ENCODE assay signal across 8 cellular contexts in genomic region chr10:88881335-88881734, GRCh38. TPM values are rescaled to one million over a fixed set of nuclear protein-coding genes. Genes with fewer than 3 reads are reported as not detected.
A peak's percentile ranks its signal among the peaks of the same experiment; 100 is the strongest.
DNase-seq lines count a peak whose midpoint lies in the region; ATAC-seq and TF ChIP-seq lines count a peak whose summit lies in the region.

No MANE protein-coding gene starts in this region.

- POLR2A ChIA-PET in PC-3 (lab: Charles Lee; ENCODE audit: unreplicated experiment) = interaction anchor here (0.7 kb wide), 1 partner anchor 109 kb away, joined by 6 read pairs; no protein-coding TSS in a partner anchor

- peaks cover 3% of the 10 kb centered on the region for H3F3A ChIP-seq in PC-3 (ENCODE audit: low read length, unreplicated experiment)

- peak overlapping the region; percentile 71; the same call in 1 of the 2 replicates for H3K27ac ChIP-seq in PC-3 (ENCODE audit: low read length)

- no peaks in the 10 kb centered on the region for H3K36me3 ChIP-seq in PC-3 (ENCODE audit: low read depth, low read length)

- no peaks in the 10 kb centered on the region for H3K9me3 ChIP-seq in PC-3 (ENCODE audit: low read length)

- no TSS peak for BruUV-seq in PC-3 (replicated peaks; lab: Mats Ljungman, UMichigan)

- H3K27me3 Mint-ChIP-seq in endothelial cell (ENCODE audit: unreplicated experiment) (no peaks in the 10 kb centered on the region), osteocyte (ENCODE audit: unreplicated experiment) (no peaks in the 10 kb centered on the region)

- no peaks in the 10 kb centered on the region for H3K9me2 ChIP-seq in PC-3 (replicated peaks; ENCODE audit: low read length)

- H3K4me1 ChIP-seq in PC-3 (ENCODE audit: insufficient read depth, low read length) = peaks cover 37% of the 10 kb centered on the region

- intact Hi-C loops in PC-3 (cut with micrococcal nuclease) = loop anchor here (5.0 kb wide), 2 partner anchors 44 to 111 kb away; partner anchors contain the start of gene FAS

- H2AFZ ChIP-seq in PC-3 (ENCODE audit: low read length) = peak overlapping the region; percentile 67

- peaks cover 52% of the 10 kb centered on the region for H3K79me2 ChIP-seq in PC-3 (ENCODE audit: low read length)

- H3K4me3 ChIP-seq in PC-3 (ENCODE audit: low read length) = peak overlapping the region; percentile 87

- H3K4me2 ChIP-seq in PC-3 (ENCODE audit: low read length) = peak overlapping the region; percentile 95

- DNase-seq in DMS53 (lab: John Stamatoyannopoulos, UW) = peak; percentile 32
- DNase-seq in PC-3 = no peak
- DNase-seq in endothelial cell (ENCODE audit: low spot score) = no peak
- DNase-seq in osteocyte (ENCODE audit: extremely low spot score, unreplicated experiment) = no peak
- DNase-seq in anterior cingulate cortex (lab: John Stamatoyannopoulos, UW) = no peak
- no peak for DNase-seq in iPS-NIHi7 (ENCODE audit: extremely low spot score)
- DNase-seq in cerebellar nuclear complex (lab: John Stamatoyannopoulos, UW) = no peak

- TF ChIP-seq CTCF in PC-3 (conservative IDR thresholded peaks at IDR 0.05; ENCODE audit: low read depth, low read length) = no peak
- no peak for TF ChIP-seq CTCF in endothelial cell (IDR thresholded peaks at IDR 0.05; ENCODE audit: unreplicated experiment)
- no peak for TF ChIP-seq CTCF in osteocyte (IDR thresholded peaks at IDR 0.05)

- CTCF ChIA-PET in PC-3 (lab: Charles Lee) = no interaction called here

- H3K36me3 Mint-ChIP-seq in endothelial cell (ENCODE audit: low read depth, unreplicated experiment) (no peaks in the 10 kb centered on the region), osteocyte (ENCODE audit: unreplicated experiment) (no peaks in the 10 kb centered on the region)

- ATAC-seq in PC-3 = no peak
- no peak for ATAC-seq in HG02623 (IDR thresholded peaks at IDR 0.05; ENCODE audit: unreplicated experiment)

- no peaks in the 10 kb centered on the region for H3K27me3 ChIP-seq in PC-3 (ENCODE audit: low read length)

- H3K4me3 Mint-ChIP-seq in endothelial cell (ENCODE audit: unreplicated experiment) (peak overlapping the region; percentile 75), osteocyte (ENCODE audit: unreplicated experiment) (peak overlapping the region; percentile 95)

- H3K27ac Mint-ChIP-seq in endothelial cell (ENCODE audit: unreplicated experiment) (peak overlapping the region; percentile 34), osteocyte (ENCODE audit: unreplicated experiment) (peak overlapping the region; percentile 88)

- H3K4me1 Mint-ChIP-seq in endothelial cell (ENCODE audit: unreplicated experiment) (peaks cover 42% of the 10 kb centered on the region), osteocyte (ENCODE audit: unreplicated experiment) (peaks cover 37% of the 10 kb centered on the region)

- H4K20me1 ChIP-seq in PC-3 (ENCODE audit: low read length) = no peaks in the 10 kb centered on the region

- H3K9me3 Mint-ChIP-seq in endothelial cell (ENCODE audit: unreplicated experiment) (no peaks in the 10 kb centered on the region), osteocyte (ENCODE audit: unreplicated experiment) (no peaks in the 10 kb centered on the region)

- peak overlapping the region; percentile 62 for H3K9ac ChIP-seq in PC-3 (ENCODE audit: low read length)

RNA-seq across cellular contexts. Expression of gene STAMBPL1, which starts 1.3 kb away (rescaled TPM):
- 15.7 and 19.5 TPM in 2 replicates for total RNA-seq in PC-3 (2014; rRNA removed)
- total RNA-seq in endothelial cell (ENCODE audit: unreplicated experiment) = 3.3 TPM
- 4.5 and 4.8 TPM in 2 replicates for total RNA-seq in osteocyte

RNA-seq across cellular contexts. Expression of gene ANKRD22, which starts 29.7 kb away (rescaled TPM):
- total RNA-seq in PC-3 (2014; rRNA removed) = 5.0 and 6.2 TPM in 2 replicates
- not detected for total RNA-seq in endothelial cell (ENCODE audit: unreplicated experiment)
- not detected in 2 replicates for total RNA-seq in osteocyte
